In the genomic region with DNA sequence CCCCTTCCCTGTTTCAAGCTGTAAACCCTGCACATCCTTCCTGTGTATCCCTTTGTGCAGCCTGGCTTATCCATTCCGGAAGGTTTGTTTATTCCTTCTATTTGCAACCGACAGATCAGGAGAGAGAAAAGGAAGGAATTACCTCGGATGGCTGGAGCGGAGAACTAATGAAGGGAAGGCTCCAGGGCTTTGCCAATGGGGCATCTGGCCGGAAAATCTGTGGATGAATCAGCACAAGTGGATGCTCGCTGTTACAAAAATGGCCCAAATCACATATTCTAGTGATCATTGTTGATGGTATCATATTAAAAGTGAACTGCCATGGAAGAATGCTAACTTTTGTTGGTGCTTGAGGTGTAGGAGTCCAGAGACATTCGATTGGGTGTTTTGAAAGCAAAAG, we compare ENCODE assay signal across 20 cellular contexts.
A peak's percentile ranks its signal among the peaks of the same experiment; 100 is the strongest.
DNase-seq lines count a peak whose midpoint lies in the region; ATAC-seq and TF ChIP-seq lines count a peak whose summit lies in the region.
"Had no signal": no experiment of that assay in that cellular context is flagged by ENCODE, and none has a peak within 500 bp of the region (broad histone marks: within the 10 kb centered on the region; RNA-seq: fewer than 3 reads in every experiment).

No MANE protein-coding gene starts in this region.

- no peak overlapping the region for H2AFZ ChIP-seq in neural progenitor cell (replicated peaks)

- TF ChIP-seq CTCF in BE2C (IDR thresholded peaks at IDR 0.05; ENCODE audit: low read depth, low read length) = no peak
- no peak for TF ChIP-seq CTCF in neural progenitor cell (IDR thresholded peaks at IDR 0.05)
- no peak for TF ChIP-seq CTCF in breast epithelium (IDR thresholded peaks at IDR 0.05)

- DNase-seq in BE2C (peak; percentile 20), M059J (ENCODE audit: low read depth) (peak; percentile 13), cerebellar cortex (ENCODE audit: low spot score) (peak; percentile 14), neural progenitor cell (ENCODE audit: low spot score) (peak; percentile 22), breast epithelium (ENCODE audit: low spot score in 2 of 2) (no peak), H4 (ENCODE audit: low spot score) (no peak)
- DNase-seq: CD4-positive, alpha-beta T cell; CD8-positive, alpha-beta memory T cell; DMS 273 treated with DMSO at 0.1 percent for 48 hours; DMS79; EL; GF-D8; HFFc6 had no signal

- no peak for ATAC-seq in HG03108 (IDR thresholded peaks at IDR 0.05; ENCODE audit: unreplicated experiment)
- ATAC-seq in HG03342 (IDR thresholded peaks at IDR 0.05; ENCODE audit: unreplicated experiment) = no peak

- H3K27me3 ChIP-seq in BE2C (no peaks in the 10 kb centered on the region), neural progenitor cell (no peaks in the 10 kb centered on the region), breast epithelium (no peaks in the 10 kb centered on the region)
- H3K27me3 ChIP-seq: BLaER1 treated with 17β-estradiol and CSF1 and Interleukin-3, amounts not matched to agents 10 nM and 100 nM had no signal

- H3K79me2 ChIP-seq in neural progenitor cell (ENCODE audit: low read depth) = no peaks in the 10 kb centered on the region

- H3K36me3 Mint-ChIP-seq in neural progenitor cell = peaks cover 1% of the 10 kb centered on the region
- H3K36me3 Mint-ChIP-seq: CD14-positive monocyte; CD8-positive, alpha-beta memory T cell had no signal

- H3F3A ChIP-seq in neural progenitor cell (ENCODE audit: low read depth) = no peaks in the 10 kb centered on the region

- no peak overlapping the region for H3K4me3 Mint-ChIP-seq in neural progenitor cell
- H3K4me3 Mint-ChIP-seq: B cell; CD14-positive monocyte; CD4-positive, alpha-beta T cell; CD8-positive, alpha-beta memory T cell; HFFc6 had no signal

- H4K20me1 ChIP-seq in neural progenitor cell (ENCODE audit: low read depth) = no peaks in the 10 kb centered on the region
- H4K20me1 ChIP-seq: BLaER1 treated with 17β-estradiol and CSF1 and Interleukin-3, amounts not matched to agents 10 nM and 100 nM had no signal

- H3K27ac ChIP-seq in neural progenitor cell (no peak overlapping the region), breast epithelium (peak overlapping the region in 1 of 2 donors; percentile 38)
- H3K27ac ChIP-seq: 22Rv1; BLaER1 treated with 17β-estradiol and CSF1 and Interleukin-3, amounts not matched to agents 10 nM and 100 nM had no signal

- H3K4me2 ChIP-seq in neural progenitor cell = no peak overlapping the region
- H3K4me2 ChIP-seq: BLaER1 treated with 17β-estradiol and CSF1 and Interleukin-3, amounts not matched to agents 10 nM and 100 nM had no signal

- no peak overlapping the region for H3K9ac ChIP-seq in neural progenitor cell
- H3K9ac ChIP-seq: BLaER1 treated with 17β-estradiol and CSF1 and Interleukin-3, amounts not matched to agents 10 nM and 100 nM had no signal

- H3K36me3 ChIP-seq in BE2C (no peaks in the 10 kb centered on the region), neural progenitor cell (no peaks in the 10 kb centered on the region), breast epithelium (no peaks in the 10 kb centered on the region)
- H3K36me3 ChIP-seq: BLaER1 treated with 17β-estradiol and CSF1 and Interleukin-3, amounts not matched to agents 10 nM and 100 nM; HAP-1 had no signal

- intact Hi-C loops in breast epithelium (cut with DNase I; ENCODE audit: low total_unique reads) = no loop called here

- H3K4me3 ChIP-seq in BE2C (ENCODE audit: low read depth, low read length) = no peak overlapping the region
- no peak overlapping the region for H3K4me3 ChIP-seq in neural progenitor cell
- no peak overlapping the region for H3K4me3 ChIP-seq in breast epithelium
- H3K4me3 ChIP-seq: BLaER1 treated with 17β-estradiol and CSF1 and Interleukin-3, amounts not matched to agents 10 nM and 100 nM; HAP-1 had no signal

- H3K27ac Mint-ChIP-seq in neural progenitor cell = no peak overlapping the region
- H3K27ac Mint-ChIP-seq: B cell; CD14-positive monocyte; CD4-positive, alpha-beta T cell; CD8-positive, alpha-beta memory T cell; HFFc6 had no signal

- peaks cover 14% of the 10 kb centered on the region for H3K27me3 Mint-ChIP-seq in neural progenitor cell (ENCODE audit: insufficient read depth, low read depth)
- H3K27me3 Mint-ChIP-seq: B cell; CD4-positive, alpha-beta T cell had no signal

- H3K9me3 ChIP-seq in BE2C (no peaks in the 10 kb centered on the region), neural progenitor cell (ENCODE audit: low read depth) (no peaks in the 10 kb centered on the region), breast epithelium (peaks cover 0 to 6% of the 10 kb centered on the region in 2 donors)
- H3K9me3 ChIP-seq: HAP-1 had no signal

- peaks cover 14% of the 10 kb centered on the region for H3K9me3 Mint-ChIP-seq in neural progenitor cell

- peaks cover 14% of the 10 kb centered on the region for H3K4me1 Mint-ChIP-seq in neural progenitor cell
- H3K4me1 Mint-ChIP-seq: B cell; CD8-positive, alpha-beta memory T cell had no signal

- TF ChIP-seq POLR2A in breast epithelium (IDR thresholded peaks at IDR 0.05) = no peak

- peaks cover 4% of the 10 kb centered on the region; the same call in 1 of the 2 replicates for H3K4me1 ChIP-seq in BE2C
- H3K4me1 ChIP-seq in neural progenitor cell = peaks cover 7% of the 10 kb centered on the region
- H3K4me1 ChIP-seq in breast epithelium = peaks cover 0 to 4% of the 10 kb centered on the region in 2 donors
- H3K4me1 ChIP-seq: HAP-1 had no signal

Comparison
In these comparisons a context has a peak if more than half of its experiments do, and no peak if none do; other contexts are left out.
1. DNase-seq: peak in BE2C (single experiment), M059J (single experiment), cerebellar cortex (single experiment) and neural progenitor cell (single experiment); none in breast epithelium (0 of 2) and H4 (single experiment).